21 cellular contexts compared by ENCODE assay signal in genomic region chr14:89592961-89593360, GRCh38.
"Had no signal": no experiment of that assay in that cellular context is flagged by ENCODE, and none has a peak within 500 bp of the region (broad histone marks: within the 10 kb centered on the region; RNA-seq: fewer than 3 reads in every experiment).

No MANE protein-coding gene starts in this region.

- H3K27ac Mint-ChIP-seq: activated CD8-positive, alpha-beta T cell treated with anti-CD3 and anti-CD28 coated beads for 36 hours; activated T-cell treated with anti-CD3 and anti-CD28 coated beads, Interleukin-2, amount 50 U/mL, for 72 hours had no signal

- H3K27me3 Mint-ChIP-seq: activated CD8-positive, alpha-beta T cell treated with anti-CD3 and anti-CD28 coated beads for 36 hours had no signal

- ATAC-seq: activated CD4-positive, CD25-positive, alpha-beta regulatory T cell treated with anti-CD3 and anti-CD28 coated beads, Interleukin-2, amount 50 U/mL, for 24 hours; activated CD8-positive, alpha-beta T cell treated with anti-CD3 and anti-CD28 coated beads for 36 hours; activated naive CD4-positive, alpha-beta T cell treated with anti-CD3 and anti-CD28 coated beads, Interleukin-2, amount 50 U/mL, for 72 hours; activated T-cell treated with anti-CD3 and anti-CD28 coated beads, Interleukin-2, amount 50 U/mL, for 72 hours; Panc1; Right ventricle myocardium inferior had no signal

- H3K4me3 Mint-ChIP-seq: activated CD8-positive, alpha-beta T cell treated with anti-CD3 and anti-CD28 coated beads for 36 hours; activated T-cell treated with anti-CD3 and anti-CD28 coated beads, Interleukin-2, amount 50 U/mL, for 72 hours had no signal

- DNase-seq: activated CD4-positive, alpha-beta T cell treated with anti-CD3 and anti-CD28 coated beads for 4 hours; activated CD8-positive, alpha-beta memory T cell treated with anti-CD3 and anti-CD28 coated beads, Interleukin-2, amount 50 U/mL, for 4 hours; activated CD8-positive, alpha-beta T cell treated with anti-CD3 and anti-CD28 coated beads for 36 hours; activated T-cell treated with anti-CD3 and anti-CD28 coated beads, Interleukin-2, amount 50 U/mL, for 72 hours; brain microvascular endothelial cell; MG63; NCI-H1105; NCI-H1436; NCI-H187; NCI-H2081; NCI-H510A treated with DMSO at 0.1 percent for 48 hours; NCI-H69; NK-92 treated with Interleukin-12 subunit alpha and Interleukin-12 subunit beta, amount 100 ng/mL, for 24 hours; OCI-M1; RPMI8226; T-helper 1 cell; WERI-Rb-1 had no signal
